Comparison of ENCODE assay signal across 8 cellular contexts in genomic region chr1:205849619-205850355, GRCh38. TPM values are rescaled to one million over a fixed set of nuclear protein-coding genes. Genes with fewer than 3 reads are reported as not detected.
DNase-seq lines count a peak whose midpoint lies in the region; ATAC-seq and TF ChIP-seq lines count a peak whose summit lies in the region.

PM20D1 (minus strand) TSS chr1:205850132; CDS start chr1:205850072, 60 bp downstream.

- H3K36me3 Mint-ChIP-seq in central memory CD8-positive, alpha-beta T cell (ENCODE audit: insufficient read depth): peaks cover 5% of the 10 kb centered on the region

- H3K27me3 ChIP-seq in right lobe of liver: no peaks in the 10 kb centered on the region
- no peaks in the 10 kb centered on the region for H3K27me3 ChIP-seq in hepatocyte

- no peaks in the 10 kb centered on the region for H3K79me2 ChIP-seq in hepatocyte

- H3K9me3 ChIP-seq in right lobe of liver (no peaks in the 10 kb centered on the region), hepatocyte (ENCODE audit: low read depth) (no peaks in the 10 kb centered on the region)

- peak; percentile 61 to 83 for DNase-seq in central memory CD8-positive, alpha-beta T cell (ENCODE audit: low spot score in 2 of 2)
- peak; percentile 58 to 65 (median 62) for DNase-seq in right lobe of liver
- peak; percentile 58 to 82 (median 66) for DNase-seq in stimulated activated CD4-positive, alpha-beta T cell treated with anti-CD3 and anti-CD28 coated beads, TNF-alpha, amount 100 ng/mL, for 48 hours (ENCODE audit: low read depth in 3 of 3)
- no peak for DNase-seq in hepatocyte (ENCODE audit: low spot score)
- DNase-seq in A172 (ENCODE audit: low spot score): no peak

- no peaks in the 10 kb centered on the region for H3K27me3 Mint-ChIP-seq in central memory CD8-positive, alpha-beta T cell

- peak; percentile 62 for ATAC-seq in GM18519 (IDR thresholded peaks at IDR 0.05; ENCODE audit: low FRiP score, unreplicated experiment)
- peak; percentile 94 for ATAC-seq in HG03108 (IDR thresholded peaks at IDR 0.05; ENCODE audit: unreplicated experiment)
- peak; percentile 98 to 99 for ATAC-seq in activated CD4-positive, CD25-positive, alpha-beta regulatory T cell treated with anti-CD3 and anti-CD28 coated beads, Interleukin-2, amount 50 U/mL, for 24 hours
- peak; percentile 97 for ATAC-seq in central memory CD8-positive, alpha-beta T cell (replicated peaks; ENCODE audit: extremely low read depth, poor library complexity, severe bottlenecking)
- ATAC-seq in right lobe of liver: peak; percentile 87 to 99 (median 93)

- peak within 1 kb of the TSS; percentile 25 to 26 (median 26) for H3K4me3 ChIP-seq in right lobe of liver
- no peak within 1 kb of the TSS for H3K4me3 ChIP-seq in hepatocyte

- H3K9me3 Mint-ChIP-seq in central memory CD8-positive, alpha-beta T cell: no peaks in the 10 kb centered on the region

- H3K27ac ChIP-seq in right lobe of liver (no peak within 1 kb of the TSS), hepatocyte (no peak within 1 kb of the TSS)

- H3K36me3 ChIP-seq in right lobe of liver: no peaks in the 10 kb centered on the region
- no peaks in the 10 kb centered on the region for H3K36me3 ChIP-seq in hepatocyte (replicated peaks; ENCODE audit: insufficient read depth, low read depth)

- H4K20me1 ChIP-seq in hepatocyte (ENCODE audit: insufficient read depth, poor library complexity, severe bottlenecking): no peaks in the 10 kb centered on the region

- H3K9me2 ChIP-seq in hepatocyte (replicated peaks; ENCODE audit: insufficient read depth): no peaks in the 10 kb centered on the region

- 62% methylated on average over 19 of the region's 39 CpGs for WGBS in right lobe of liver (ENCODE audit: insufficient coverage, low coverage, low lambda C conversion rate, missing lambda C conversion rate)
- 92% methylated on average over 29 of the region's 39 CpGs for WGBS in hepatocyte (ENCODE audit: low lambda C conversion rate, missing lambda C conversion rate)

- H3K4me3 Mint-ChIP-seq in central memory CD8-positive, alpha-beta T cell: peak within 1 kb of the TSS; percentile 89

- peak; percentile 15 for TF ChIP-seq POLR2A in right lobe of liver (IDR thresholded peaks at IDR 0.05)

- peaks cover 14% of the 10 kb centered on the region for H3K4me1 Mint-ChIP-seq in central memory CD8-positive, alpha-beta T cell

- peak within 1 kb of the TSS; percentile 85 for H3K27ac Mint-ChIP-seq in central memory CD8-positive, alpha-beta T cell (ENCODE audit: low read depth)

- no peak within 1 kb of the TSS for H3K4me2 ChIP-seq in hepatocyte

- TF ChIP-seq CTCF in right lobe of liver (IDR thresholded peaks at IDR 0.05) (no peak), hepatocyte (IDR thresholded peaks at IDR 0.05; ENCODE audit: poor library complexity) (no peak)

- intact Hi-C loops in right lobe of liver (cut with DNase I): no loop called here

- H2AFZ ChIP-seq in hepatocyte: no peak within 1 kb of the TSS

- no peaks in the 10 kb centered on the region for H3K4me1 ChIP-seq in right lobe of liver
- H3K4me1 ChIP-seq in hepatocyte (ENCODE audit: insufficient read depth): peaks cover 3% of the 10 kb centered on the region

RNA-seq across cellular contexts. Expression of gene PM20D1, which starts in this region (rescaled TPM):
- total RNA-seq in right lobe of liver (under 1 TPM in 4 of 6 experiments, not detected in 2; 0.12 to 0.42 (median 0.15) TPM), hepatocyte (not detected in 2 replicates)
- polyA plus RNA-seq in hepatocyte: 0.07 and 0.08 TPM in 2 replicates
- not detected in 2 replicates for total RNA-seq in A172 (2014; rRNA removed; shearing (Covaris generic))

Comparison
In these comparisons a context has a peak if more than half of its experiments do, and no peak if none do; other contexts are left out.
1. Peak in DNase-seq, ATAC-seq and H3K4me3 ChIP-seq in right lobe of liver; RNA of the gene not detected or under 1 TPM.
2. DNase-seq: peak in central memory CD8-positive, alpha-beta T cell (2 of 2) and stimulated activated CD4-positive, alpha-beta T cell treated with anti-CD3 and anti-CD28 coated beads, TNF-alpha, amount 100 ng/mL, for 48 hours (3 of 3); none in hepatocyte (single experiment) and A172 (single experiment).
3. Peak in every context shown above with its lines, with median percentiles within 50 percentile points of each other: ATAC-seq.